1 cellular context compared by ENCODE assay signal in genomic region chr15:62059818-62060115, GRCh38.
A peak's percentile ranks its signal among the peaks of the same experiment; 100 is the strongest.
TF ChIP-seq lines count a peak whose summit lies in the region.

No MANE protein-coding gene starts in this region.

TF ChIP-seq in HepG2, 621 proteins besides CTCF, POLR2A, EP300 and RAD21 (continued from another document):
- no peak for TF ChIP-seq CREB3 (CRISPR knock-in tag; IDR thresholded peaks at IDR 0.05)
- no peak for TF ChIP-seq SOX6 (IDR thresholded peaks at IDR 0.05)
- peak; percentile 30; the same call in 1 of the 2 replicates for TF ChIP-seq SOX6 (CRISPR knock-in tag; IDR thresholded peaks at IDR 0.05)
- TF ChIP-seq ZNF746 (CRISPR knock-in tag; IDR thresholded peaks at IDR 0.05), result no peak
- no peak for TF ChIP-seq MXD3 (CRISPR knock-in tag; IDR thresholded peaks at IDR 0.05)
- peak; percentile 69; the same call in 1 of the 2 replicates for TF ChIP-seq ZNF317 (CRISPR knock-in tag; IDR thresholded peaks at IDR 0.05)
- 0 out of 2 replicates have a peak, but pooled peaks have one; percentile 22 for TF ChIP-seq SNAI1 (CRISPR knock-in tag; IDR thresholded peaks at IDR 0.05; ENCODE audit: borderline replicate concordance)
- peak; percentile 37; the same call in 1 of the 2 replicates for TF ChIP-seq KMT2A (CRISPR knock-in tag; IDR thresholded peaks at IDR 0.05)
- TF ChIP-seq ZNF772 (CRISPR knock-in tag; IDR thresholded peaks at IDR 0.05), result 0 out of 2 replicates have a peak, but pooled peaks have one; percentile 3
- TF ChIP-seq MAX (IDR thresholded peaks at IDR 0.05), result peak; percentile 28; the same call in 1 of the 2 replicates
- TF ChIP-seq, protein P1, sequence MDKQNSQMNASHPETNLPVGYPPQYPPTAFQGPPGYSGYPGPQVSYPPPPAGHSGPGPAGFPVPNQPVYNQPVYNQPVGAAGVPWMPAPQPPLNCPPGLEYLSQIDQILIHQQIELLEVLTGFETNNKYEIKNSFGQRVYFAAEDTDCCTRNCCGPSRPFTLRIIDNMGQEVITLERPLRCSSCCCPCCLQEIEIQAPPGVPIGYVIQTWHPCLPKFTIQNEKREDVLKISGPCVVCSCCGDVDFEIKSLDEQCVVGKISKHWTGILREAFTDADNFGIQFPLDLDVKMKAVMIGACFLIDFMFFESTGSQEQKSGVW (CRISPR knock-in tag; IDR thresholded peaks at IDR 0.05; ENCODE audit: borderline replicate concordance), result no peak
- no peak for TF ChIP-seq KIAA2018 (CRISPR knock-in tag; IDR thresholded peaks at IDR 0.05; ENCODE audit: borderline replicate concordance)
- TF ChIP-seq ZNF776 (CRISPR knock-in tag; IDR thresholded peaks at IDR 0.05), result 0 out of 2 replicates have a peak, but pooled peaks have one; percentile 12
- TF ChIP-seq ISX (CRISPR knock-in tag; conservative IDR thresholded peaks at IDR 0.05), result no peak
- no peak for TF ChIP-seq MEIS1 (CRISPR knock-in tag; IDR thresholded peaks at IDR 0.05; ENCODE audit: borderline replicate concordance)
- TF ChIP-seq ZIK1 (CRISPR knock-in tag; IDR thresholded peaks at IDR 0.05; ENCODE audit: borderline replicate concordance, low read depth), result peak; percentile 35; the same call in 1 of the 2 replicates
- no peak for TF ChIP-seq ZNF713 (CRISPR knock-in tag; IDR thresholded peaks at IDR 0.05)
- TF ChIP-seq ZNF142 (CRISPR knock-in tag; IDR thresholded peaks at IDR 0.05), result peak; percentile 94
- TF ChIP-seq MAFG (CRISPR knock-in tag; IDR thresholded peaks at IDR 0.05), result no peak
- no peak for TF ChIP-seq HOXD1 (CRISPR knock-in tag; IDR thresholded peaks at IDR 0.05)
- peak; percentile 25 for TF ChIP-seq TBL1XR1 (IDR thresholded peaks at IDR 0.05; ENCODE audit: borderline replicate concordance, low read length, partially characterized antibody)
- 0 out of 2 replicates have a peak, but pooled peaks have one; percentile 22 for TF ChIP-seq ZNF431 (CRISPR knock-in tag; IDR thresholded peaks at IDR 0.05; ENCODE audit: borderline replicate concordance, low read depth)
- TF ChIP-seq, protein P2, sequence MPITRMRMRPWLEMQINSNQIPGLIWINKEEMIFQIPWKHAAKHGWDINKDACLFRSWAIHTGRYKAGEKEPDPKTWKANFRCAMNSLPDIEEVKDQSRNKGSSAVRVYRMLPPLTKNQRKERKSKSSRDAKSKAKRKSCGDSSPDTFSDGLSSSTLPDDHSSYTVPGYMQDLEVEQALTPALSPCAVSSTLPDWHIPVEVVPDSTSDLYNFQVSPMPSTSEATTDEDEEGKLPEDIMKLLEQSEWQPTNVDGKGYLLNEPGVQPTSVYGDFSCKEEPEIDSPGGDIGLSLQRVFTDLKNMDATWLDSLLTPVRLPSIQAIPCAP (CRISPR knock-in tag; IDR thresholded peaks at IDR 0.05; ENCODE audit: low read depth), result peak; percentile 78; the same call in 1 of the 2 replicates
- TF ChIP-seq PTBP1 (IDR thresholded peaks at IDR 0.05; ENCODE audit: low read depth, low read length, poor library complexity, severe bottlenecking), result peak; percentile 20
